9 cellular contexts compared by ENCODE assay signal in genomic region chr17:60231234-60231633, GRCh38.
A peak's percentile ranks its signal among the peaks of the same experiment; 100 is the strongest.
DNase-seq lines count a peak whose midpoint lies in the region; ATAC-seq and TF ChIP-seq lines count a peak whose summit lies in the region.
"Had no signal": no experiment of that assay in that cellular context is flagged by ENCODE, and none has a peak within 500 bp of the region (broad histone marks: within the 10 kb centered on the region; RNA-seq: fewer than 3 reads in every experiment).

No MANE protein-coding gene starts in this region.

- H3K4me3 Mint-ChIP-seq in activated T-helper 17 cell treated with anti-CD3 and anti-CD28 coated beads, Interleukin-2, amount 50 U/mL, for 72 hours = no peak overlapping the region

- peak; percentile 32 for DNase-seq in EL
- DNase-seq in Kasumi-1 (lab: John Stamatoyannopoulos, UW) = peak; percentile 67 to 81
- DNase-seq in kidney epithelial cell (ENCODE audit: low read depth) = no peak
- no peak for DNase-seq in effector CD8-positive, alpha-beta T cell (lab: John Stamatoyannopoulos, UW)
- no peak for DNase-seq in NK-92 (lab: John Stamatoyannopoulos, UW; ENCODE audit: unreplicated experiment)

- H3K27me3 Mint-ChIP-seq in activated T-helper 17 cell treated with anti-CD3 and anti-CD28 coated beads, Interleukin-2, amount 50 U/mL, for 72 hours = no peaks in the 10 kb centered on the region

- no peaks in the 10 kb centered on the region for H3K4me1 Mint-ChIP-seq in activated T-helper 17 cell treated with anti-CD3 and anti-CD28 coated beads, Interleukin-2, amount 50 U/mL, for 72 hours

- ATAC-seq in activated T-helper 17 cell treated with anti-CD3 and anti-CD28 coated beads, Interleukin-2, amount 50 U/mL, for 72 hours (replicated peaks) = no peak
- ATAC-seq in HG02970 (IDR thresholded peaks at IDR 0.05; ENCODE audit: low FRiP score, unreplicated experiment) = no peak
- ATAC-seq in HG03520 (IDR thresholded peaks at IDR 0.05; ENCODE audit: unreplicated experiment) = no peak

- H3K4me3 ChIP-seq in kidney epithelial cell (ENCODE audit: low read depth, low read length) = no peak overlapping the region

- H3K27ac Mint-ChIP-seq in activated T-helper 17 cell treated with anti-CD3 and anti-CD28 coated beads, Interleukin-2, amount 50 U/mL, for 72 hours = peak overlapping the region; percentile 35

- peaks cover 17% of the 10 kb centered on the region for H3K36me3 Mint-ChIP-seq in activated T-helper 17 cell treated with anti-CD3 and anti-CD28 coated beads, Interleukin-2, amount 50 U/mL, for 72 hours (ENCODE audit: low read depth)

- H3K9me3 Mint-ChIP-seq in activated T-helper 17 cell treated with anti-CD3 and anti-CD28 coated beads, Interleukin-2, amount 50 U/mL, for 72 hours = no peaks in the 10 kb centered on the region

- no peaks in the 10 kb centered on the region for H3K27me3 ChIP-seq in kidney epithelial cell (ENCODE audit: control insufficient read depth, insufficient read depth, low read length)
- H3K27me3 ChIP-seq: neutrophil had no signal

- H3K36me3 ChIP-seq in kidney epithelial cell (ENCODE audit: control insufficient read depth, insufficient read depth, low read length) = no peaks in the 10 kb centered on the region

- peak; percentile 36 for TF ChIP-seq CTCF in kidney epithelial cell (IDR thresholded peaks at IDR 0.05; ENCODE audit: insufficient read depth, low read length, poor library complexity, severe bottlenecking)

Comparison
In these comparisons a context has a peak if more than half of its experiments do, and no peak if none do; other contexts are left out.
1. DNase-seq: peak in EL (single experiment) and Kasumi-1 (2 of 2); none in kidney epithelial cell (single experiment), effector CD8-positive, alpha-beta T cell (single experiment) and NK-92 (single experiment).